In genomic region chr1:204777591-204777990, GRCh38 we compare ENCODE assay signal across 9 cellular contexts.
"Had no signal": no experiment of that assay in that cellular context is flagged by ENCODE, and none has a peak within 500 bp of the region (broad histone marks: within the 10 kb centered on the region; RNA-seq: fewer than 3 reads in every experiment).

No MANE protein-coding gene starts in this region.

- H3K27ac Mint-ChIP-seq: HFFc6 had no signal

- H3K4me3 Mint-ChIP-seq: HFFc6 had no signal

- DNase-seq: GM23248, GOT3, H7, HFFc6, IMR-90, KG1 had no signal

- ATAC-seq: HCT116, K562 had no signal

- H3K27ac ChIP-seq: GM23248 had no signal

- H3K9me3 ChIP-seq: HAP-1 had no signal

- H3K9ac ChIP-seq: GM23248 had no signal

- H3K36me3 ChIP-seq: HAP-1 had no signal

- H3K9me3 Mint-ChIP-seq: HFFc6 had no signal

- H3K4me1 ChIP-seq: HAP-1 had no signal

- H3K4me3 ChIP-seq: GM23248, HAP-1, K562 had no signal
